In genomic region chr1:239511865-239512264, GRCh38 we compare ENCODE assay signal across 1 cellular context.
TF ChIP-seq lines count a peak whose summit lies in the region.

No MANE protein-coding gene starts in this region.

TF ChIP-seq in GM23338, 12 proteins besides CTCF, POLR2A, EP300 and RAD21 (continued from another document):
- TF ChIP-seq, protein P1, sequence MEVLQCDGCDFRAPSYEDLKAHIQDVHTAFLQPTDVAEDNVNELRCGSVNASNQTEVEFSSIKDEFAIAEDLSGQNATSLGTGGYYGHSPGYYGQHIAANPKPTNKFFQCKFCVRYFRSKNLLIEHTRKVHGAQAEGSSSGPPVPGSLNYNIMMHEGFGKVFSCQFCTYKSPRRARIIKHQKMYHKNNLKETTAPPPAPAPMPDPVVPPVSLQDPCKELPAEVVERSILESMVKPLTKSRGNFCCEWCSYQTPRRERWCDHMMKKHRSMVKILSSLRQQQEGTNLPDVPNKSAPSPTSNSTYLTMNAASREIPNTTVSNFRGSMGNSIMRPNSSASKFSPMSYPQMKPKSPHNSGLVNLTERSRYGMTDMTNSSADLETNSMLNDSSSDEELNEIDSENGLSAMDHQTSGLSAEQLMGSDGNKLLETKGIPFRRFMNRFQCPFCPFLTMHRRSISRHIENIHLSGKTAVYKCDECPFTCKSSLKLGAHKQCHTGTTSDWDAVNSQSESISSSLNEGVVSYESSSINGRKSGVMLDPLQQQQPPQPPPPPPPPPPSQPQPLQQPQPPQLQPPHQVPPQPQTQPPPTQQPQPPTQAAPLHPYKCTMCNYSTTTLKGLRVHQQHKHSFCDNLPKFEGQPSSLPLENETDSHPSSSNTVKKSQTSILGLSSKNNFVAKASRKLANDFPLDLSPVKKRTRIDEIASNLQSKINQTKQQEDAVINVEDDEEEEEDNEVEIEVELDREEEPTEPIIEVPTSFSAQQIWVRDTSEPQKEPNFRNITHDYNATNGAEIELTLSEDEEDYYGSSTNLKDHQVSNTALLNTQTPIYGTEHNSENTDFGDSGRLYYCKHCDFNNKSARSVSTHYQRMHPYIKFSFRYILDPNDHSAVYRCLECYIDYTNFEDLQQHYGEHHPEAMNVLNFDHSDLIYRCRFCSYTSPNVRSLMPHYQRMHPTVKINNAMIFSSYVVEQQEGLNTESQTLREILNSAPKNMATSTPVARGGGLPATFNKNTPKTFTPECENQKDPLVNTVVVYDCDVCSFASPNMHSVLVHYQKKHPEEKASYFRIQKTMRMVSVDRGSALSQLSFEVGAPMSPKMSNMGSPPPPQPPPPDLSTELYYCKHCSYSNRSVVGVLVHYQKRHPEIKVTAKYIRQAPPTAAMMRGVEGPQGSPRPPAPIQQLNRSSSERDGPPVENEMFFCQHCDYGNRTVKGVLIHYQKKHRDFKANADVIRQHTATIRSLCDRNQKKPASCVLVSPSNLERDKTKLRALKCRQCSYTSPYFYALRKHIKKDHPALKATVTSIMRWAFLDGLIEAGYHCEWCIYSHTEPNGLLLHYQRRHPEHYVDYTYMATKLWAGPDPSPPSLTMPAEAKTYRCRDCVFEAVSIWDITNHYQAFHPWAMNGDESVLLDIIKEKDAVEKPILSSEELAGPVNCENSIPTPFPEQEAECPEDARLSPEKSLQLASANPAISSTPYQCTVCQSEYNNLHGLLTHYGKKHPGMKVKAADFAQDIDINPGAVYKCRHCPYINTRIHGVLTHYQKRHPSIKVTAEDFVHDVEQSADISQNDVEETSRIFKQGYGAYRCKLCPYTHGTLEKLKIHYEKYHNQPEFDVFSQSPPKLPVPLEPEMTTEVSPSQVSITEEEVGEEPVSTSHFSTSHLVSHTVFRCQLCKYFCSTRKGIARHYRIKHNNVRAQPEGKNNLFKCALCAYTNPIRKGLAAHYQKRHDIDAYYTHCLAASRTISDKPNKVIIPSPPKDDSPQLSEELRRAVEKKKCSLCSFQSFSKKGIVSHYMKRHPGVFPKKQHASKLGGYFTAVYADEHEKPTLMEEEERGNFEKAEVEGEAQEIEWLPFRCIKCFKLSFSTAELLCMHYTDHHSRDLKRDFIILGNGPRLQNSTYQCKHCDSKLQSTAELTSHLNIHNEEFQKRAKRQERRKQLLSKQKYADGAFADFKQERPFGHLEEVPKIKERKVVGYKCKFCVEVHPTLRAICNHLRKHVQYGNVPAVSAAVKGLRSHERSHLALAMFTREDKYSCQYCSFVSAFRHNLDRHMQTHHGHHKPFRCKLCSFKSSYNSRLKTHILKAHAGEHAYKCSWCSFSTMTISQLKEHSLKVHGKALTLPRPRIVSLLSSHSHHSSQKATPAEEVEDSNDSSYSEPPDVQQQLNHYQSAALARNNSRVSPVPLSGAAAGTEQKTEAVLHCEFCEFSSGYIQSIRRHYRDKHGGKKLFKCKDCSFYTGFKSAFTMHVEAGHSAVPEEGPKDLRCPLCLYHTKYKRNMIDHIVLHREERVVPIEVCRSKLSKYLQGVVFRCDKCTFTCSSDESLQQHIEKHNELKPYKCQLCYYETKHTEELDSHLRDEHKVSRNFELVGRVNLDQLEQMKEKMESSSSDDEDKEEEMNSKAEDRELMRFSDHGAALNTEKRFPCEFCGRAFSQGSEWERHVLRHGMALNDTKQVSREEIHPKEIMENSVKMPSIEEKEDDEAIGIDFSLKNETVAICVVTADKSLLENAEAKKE (CRISPR knock-in tag; IDR thresholded peaks at IDR 0.05) = no peak
